Comparison of ENCODE assay signal across 1 cellular context in genomic region chr6:150273457-150274309, GRCh38.
TF ChIP-seq lines count a peak whose summit lies in the region.

No MANE protein-coding gene starts in this region.

TF ChIP-seq in K562, 482 proteins besides CTCF, POLR2A, EP300 and RAD21 (continued from another document and continues in another):
- TF ChIP-seq ZNF318 (IDR thresholded peaks at IDR 0.05; ENCODE audit: borderline replicate concordance in 1 of 2, low read depth in 1 of 2) (no peak), PRPF4 (IDR thresholded peaks at IDR 0.05; ENCODE audit: insufficient read depth, low read depth, low read length, poor library complexity, severe bottlenecking) (no peak), ZSCAN32 (CRISPR knock-in tag; IDR thresholded peaks at IDR 0.05) (no peak), NELFE (IDR thresholded peaks at IDR 0.05; ENCODE audit: insufficient read depth, insufficient read length) (no peak), LEF1 (IDR thresholded peaks at IDR 0.05) (no peak), HNRNPH1 (optimal IDR thresholded peaks at IDR 0.05; ENCODE audit: low read depth, low read length) (no peak), PYGO2 (tag; IDR thresholded peaks at IDR 0.05) (no peak), SMAD4 (CRISPR knock-in tag; conservative IDR thresholded peaks at IDR 0.05) (peak; percentile 59), CBFA2T3 (IDR thresholded peaks at IDR 0.05) (peak; percentile 77), ZNF277 (CRISPR knock-in tag; IDR thresholded peaks at IDR 0.05; ENCODE audit: borderline replicate concordance) (no peak), HES1 (IDR thresholded peaks at IDR 0.05; ENCODE audit: low read depth) (peak; percentile 51; the same call in 1 of the 2 replicates), NR4A1 (CRISPR knock-in tag; IDR thresholded peaks at IDR 0.05) (no peak), NR4A1 (tag; IDR thresholded peaks at IDR 0.05) (peak; percentile 80), NFE2 (IDR thresholded peaks at IDR 0.05; ENCODE audit: low read depth) (no peak), ZBTB12 (CRISPR knock-in tag; IDR thresholded peaks at IDR 0.05) (0 out of 2 replicates have a peak, but pooled peaks have one; percentile 4), ZNF41 (CRISPR knock-in tag; conservative IDR thresholded peaks at IDR 0.05) (no peak), NONO (IDR thresholded peaks at IDR 0.05; ENCODE audit: low read depth in 2 of 2, low read length in 1 of 2) (no peak), SAFB2 (IDR thresholded peaks at IDR 0.05; ENCODE audit: borderline replicate concordance, low read depth, low read length, severe bottlenecking) (no peak), E2F4 (CRISPR knock-in tag; IDR thresholded peaks at IDR 0.05; ENCODE audit: low read depth) (no peak), SRSF7 (optimal IDR thresholded peaks at IDR 0.05; ENCODE audit: low read depth, low read length) (no peak), ZNF766 (CRISPR knock-in tag; conservative IDR thresholded peaks at IDR 0.05) (0 out of 2 replicates have a peak, but pooled peaks have one; percentile 58), TRIM24 (IDR thresholded peaks at IDR 0.05) (no peak), NBN (IDR thresholded peaks at IDR 0.05; ENCODE audit: low read depth) (no peak), POLR2G (IDR thresholded peaks at IDR 0.05; ENCODE audit: low read depth, low read length) (no peak), IRF9 (tag; IDR thresholded peaks at IDR 0.05) (no peak), IRF1 (CRISPR knock-in tag; IDR thresholded peaks at IDR 0.05; ENCODE audit: borderline replicate concordance) (no peak), IRF2 (CRISPR knock-in tag; IDR thresholded peaks at IDR 0.05) (no peak), ZNF12 (CRISPR knock-in tag; IDR thresholded peaks at IDR 0.05) (no peak), STAT5A (IDR thresholded peaks at IDR 0.05; ENCODE audit: borderline replicate concordance, low read length) (no peak), ZNF644 (tag; IDR thresholded peaks at IDR 0.05; ENCODE audit: low read depth) (0 out of 2 replicates have a peak, but pooled peaks have one; percentile 56), CBFA2T2 (conservative IDR thresholded peaks at IDR 0.05) (peak; percentile 78), ZBTB26 (CRISPR knock-in tag; IDR thresholded peaks at IDR 0.05) (no peak), HNRNPUL1 (IDR thresholded peaks at IDR 0.05; ENCODE audit: low read length) (no peak), FOXA3 (CRISPR knock-in tag; conservative IDR thresholded peaks at IDR 0.05 in 1 of 2, IDR thresholded peaks at IDR 0.05 in 1 of 2) (no peak), TEAD1 (CRISPR knock-in tag; IDR thresholded peaks at IDR 0.05) (no peak), RNF2 (IDR thresholded peaks at IDR 0.05) (no peak), FOXM1 (IDR thresholded peaks at IDR 0.05; ENCODE audit: low read depth) (no peak), FOXM1 (CRISPR knock-in tag; IDR thresholded peaks at IDR 0.05; ENCODE audit: low read depth) (no peak), HOXB6 (CRISPR knock-in tag; IDR thresholded peaks at IDR 0.05; ENCODE audit: borderline replicate concordance) (no peak), TBL1XR1 (IDR thresholded peaks at IDR 0.05; ENCODE audit: low read length in 2 of 2) (peak in 1 of 2 experiments; percentile 5; a peak in 1 of 4 replicates), PHB2 (IDR thresholded peaks at IDR 0.05; ENCODE audit: low read depth) (no peak), TAF9B (IDR thresholded peaks at IDR 0.05; ENCODE audit: partially characterized antibody) (no peak), KHSRP (IDR thresholded peaks at IDR 0.05) (no peak), ZNF592 (IDR thresholded peaks at IDR 0.05) (peak; percentile 84; the same call in 1 of the 2 replicates), OTX1 (CRISPR knock-in tag; IDR thresholded peaks at IDR 0.05) (no peak), ZNF121 (CRISPR knock-in tag; conservative IDR thresholded peaks at IDR 0.05) (no peak), ZNF584 (CRISPR knock-in tag; IDR thresholded peaks at IDR 0.05; ENCODE audit: low read depth) (no peak), SPI1 (IDR thresholded peaks at IDR 0.05; ENCODE audit: borderline replicate concordance, low read depth, low read length) (no peak), ZNF76 (CRISPR knock-in tag; IDR thresholded peaks at IDR 0.05; ENCODE audit: borderline replicate concordance) (0 out of 2 replicates have a peak, but pooled peaks have one; percentile 10), DIDO1 (tag; IDR thresholded peaks at IDR 0.05; ENCODE audit: low read depth) (no peak)
